Comparison of ENCODE assay signal across 10 cellular contexts in the genomic region with DNA sequence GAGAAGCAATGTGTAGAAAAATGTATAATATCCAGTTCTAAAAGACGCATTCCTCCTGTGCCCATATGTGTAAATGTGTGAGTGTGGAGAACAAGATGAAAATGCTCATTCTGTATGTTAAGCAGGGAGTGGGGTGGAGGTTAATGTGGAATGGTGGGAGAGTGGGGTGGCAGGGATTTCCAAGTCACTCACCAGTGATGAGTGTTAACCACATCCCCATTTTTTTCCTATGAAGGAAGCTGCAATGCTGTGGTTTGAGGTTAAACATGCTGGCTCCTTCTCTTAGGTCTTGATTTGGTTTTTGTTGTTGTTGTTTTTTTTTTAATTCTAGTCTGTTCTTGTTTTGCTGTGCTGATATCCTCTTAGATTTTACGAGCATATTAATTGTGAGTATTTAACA.
DNase-seq lines count a peak whose midpoint lies in the region; ATAC-seq and TF ChIP-seq lines count a peak whose summit lies in the region.
"Had no signal": no experiment of that assay in that cellular context is flagged by ENCODE, and none has a peak within 500 bp of the region (broad histone marks: within the 10 kb centered on the region; RNA-seq: fewer than 3 reads in every experiment).

No MANE protein-coding gene starts in this region.

- H3K36me3 ChIP-seq in PC-9 (ENCODE audit: low read depth): no peaks in the 10 kb centered on the region

- H3K4me3 ChIP-seq in PC-9 (no peak overlapping the region), choroid plexus epithelial cell (ENCODE audit: low read depth, low read length) (no peak overlapping the region)

- no peak overlapping the region for H2AFZ ChIP-seq in PC-9

- intact Hi-C loops in PC-9 (cut with micrococcal nuclease; ENCODE audit: unreplicated experiment) (no loop called here), sciatic nerve (cut with DNase I) (no loop called here)

- H3K9me2 ChIP-seq in PC-9 (ENCODE audit: insufficient read depth): no peaks in the 10 kb centered on the region

- H3K79me2 ChIP-seq in PC-9 (ENCODE audit: low read depth): peaks cover 75% of the 10 kb centered on the region

- no TSS peak for BruUV-seq in PC-9 (replicated peaks; lab: Mats Ljungman, UMichigan)

- H4K20me1 ChIP-seq in PC-9 (ENCODE audit: insufficient read depth): no peaks in the 10 kb centered on the region

- peak overlapping the region; percentile 56 for H3K4me2 ChIP-seq in PC-9

- no peaks in the 10 kb centered on the region for H3K9me3 ChIP-seq in PC-9 (ENCODE audit: insufficient read depth, low read depth)

- POLR2A ChIA-PET in PC-9 (lab: Charles Lee; ENCODE audit: unreplicated experiment): interaction anchor here (0.6 kb wide), 1 partner anchor 12 kb away, joined by 5 read pairs; no protein-coding TSS in a partner anchor

- H3K4me1 ChIP-seq in PC-9 (replicated peaks; ENCODE audit: insufficient read depth): peaks cover 91% of the 10 kb centered on the region

- no peak for TF ChIP-seq CTCF in PC-9 (conservative IDR thresholded peaks at IDR 0.05)
- no peak for TF ChIP-seq CTCF in choroid plexus epithelial cell (conservative IDR thresholded peaks at IDR 0.05; ENCODE audit: low read depth, low read length)

- CTCF ChIA-PET in PC-9 (lab: Charles Lee): no interaction called here

- H3K27me3 ChIP-seq in PC-9 (ENCODE audit: insufficient read depth, low read depth): no peaks in the 10 kb centered on the region

- ATAC-seq in sciatic nerve: peak; percentile 50
- ATAC-seq in GM19035 (IDR thresholded peaks at IDR 0.05; ENCODE audit: unreplicated experiment): no peak
- ATAC-seq in GM18511 (IDR thresholded peaks at IDR 0.05; ENCODE audit: unreplicated experiment): no peak
- ATAC-seq: HepG2 had no signal

- peak overlapping the region; percentile 78 for H3K27ac ChIP-seq in PC-9

- H3F3A ChIP-seq in PC-9 (ENCODE audit: insufficient read depth, low read depth): peaks cover 46% of the 10 kb centered on the region

- peak; percentile 89 for DNase-seq in Daoy (ENCODE audit: low read depth)
- DNase-seq in PC-9: peak in 1 of 2 experiments; percentile 81
- DNase-seq in choroid plexus epithelial cell (ENCODE audit: low read depth): peak; percentile 88
- DNase-seq in sciatic nerve (ENCODE audit: low spot score): no peak
- no peak for DNase-seq in NCI-H1105 treated with DMSO at 0.1 percent for 48 hours (lab: John Stamatoyannopoulos, UW)
- DNase-seq in activated CD4-positive, alpha-beta T cell treated with anti-CD3 and anti-CD28 coated beads, Interleukin-2, amount 50 U/mL, for 1 hour: no peak
- DNase-seq: stimulated activated CD4-positive, alpha-beta T cell treated with anti-CD3 and anti-CD28 coated beads, Interleukin-4, amount 100 ng/mL, for 1 hour had no signal

Comparison
In these comparisons a context has a peak if more than half of its experiments do, and no peak if none do; other contexts are left out.
1. DNase-seq: peak in Daoy (single experiment) and choroid plexus epithelial cell (single experiment); none in sciatic nerve (single experiment), NCI-H1105 treated with DMSO at 0.1 percent for 48 hours (single experiment) and activated CD4-positive, alpha-beta T cell treated with anti-CD3 and anti-CD28 coated beads, Interleukin-2, amount 50 U/mL, for 1 hour (single experiment).